ENCODE assay signal across 15 cellular contexts in the genomic region with DNA sequence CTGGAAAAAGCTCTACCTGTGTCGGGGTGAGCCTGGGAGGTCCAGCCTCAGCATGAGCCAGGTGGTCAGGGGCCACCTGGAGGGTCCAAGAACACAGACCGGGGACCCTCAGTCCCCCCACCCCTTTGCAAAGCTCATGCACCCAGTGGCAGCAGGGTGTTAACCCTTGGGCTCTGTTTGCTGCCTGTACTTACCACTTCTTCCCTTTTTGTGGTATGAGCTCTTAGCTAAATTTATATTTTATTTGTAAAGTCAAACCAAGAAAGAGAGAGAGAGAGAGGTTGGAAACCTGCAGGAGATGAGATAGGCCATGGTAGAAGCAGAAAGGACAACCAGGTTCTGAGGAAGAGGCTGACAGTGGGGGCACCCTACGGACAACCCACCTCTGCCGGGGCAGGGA. TPM values are rescaled to one million over a fixed set of nuclear protein-coding genes. Genes with fewer than 3 reads are reported as not detected.
A peak's percentile ranks its signal among the peaks of the same experiment; 100 is the strongest.
DNase-seq lines count a peak whose midpoint lies in the region; ATAC-seq and TF ChIP-seq lines count a peak whose summit lies in the region.
"Had no signal": no experiment of that assay in that cellular context is flagged by ENCODE, and none has a peak within 500 bp of the region (broad histone marks: within the 10 kb centered on the region; RNA-seq: fewer than 3 reads in every experiment).

No MANE protein-coding gene starts in this region.

- H2AK5ac ChIP-seq in mesenchymal stem cell (ENCODE audit: low read length, severe bottlenecking): no peak overlapping the region

- TF ChIP-seq POLR2A in NB4 (IDR thresholded peaks at IDR 0.05; ENCODE audit: extremely low read depth, insufficient read length) (no peak), upper lobe of left lung (IDR thresholded peaks at IDR 0.05) (no peak)

- TF ChIP-seq CTCF in NB4 (IDR thresholded peaks at IDR 0.05; ENCODE audit: low read depth, low read length) (no peak), upper lobe of left lung (IDR thresholded peaks at IDR 0.05) (no peak)

- no peak overlapping the region for H2AFZ ChIP-seq in mesenchymal stem cell (ENCODE audit: low read depth, low read length)

- H3K18ac ChIP-seq in mesenchymal stem cell (ENCODE audit: low read depth in 1 of 2, low read length in 2 of 2): no peak overlapping the region

- WGBS in upper lobe of left lung, 2 donors: 59 to 60% methylated on average over 3 to 4 of the region's 4 CpGs
- 83% methylated on average over 3 of the region's 4 CpGs for whole genome bisulfite sequencing in mesenchymal stem cell

- H3K4ac ChIP-seq in mesenchymal stem cell (ENCODE audit: low read depth in 1 of 2, low read length in 2 of 2): no peak overlapping the region

- no peaks in the 10 kb centered on the region for H3K27me3 Mint-ChIP-seq in activated T-cell treated with anti-CD3 and anti-CD28 coated beads, Interleukin-2, amount 50 U/mL, for 72 hours (ENCODE audit: low read depth)
- H3K27me3 Mint-ChIP-seq in activated T-cell treated with anti-CD3 and anti-CD28 coated beads, Interleukin-2, amount 50 U/mL, for 24 hours: no peaks in the 10 kb centered on the region
- no peaks in the 10 kb centered on the region for H3K27me3 Mint-ChIP-seq in activated T-helper 2 cell treated with anti-CD3 and anti-CD28 coated beads, Interferon-gamma antibody, Interleukin-2, Interleukin-4, amounts not matched to agents 10 μg/mL and 5 μg/mL and 100 μg/mL, durations not matched to agents 14 hours and 24 hours and 36 hours (ENCODE audit: low read depth)
- no peaks in the 10 kb centered on the region for H3K27me3 Mint-ChIP-seq in stimulated activated memory B cell treated with anti-CD40 and anti-IgM and Interleukin-4, amounts not matched to agents 10 μg/mL and 1 μg/mL and 100 μg/mL, for 72 hours

- H3K9ac ChIP-seq in mesenchymal stem cell (ENCODE audit: low read length): no peak overlapping the region

- peak overlapping the region; percentile 23 to 59 for H3K4me3 Mint-ChIP-seq in activated T-cell treated with anti-CD3 and anti-CD28 coated beads, Interleukin-2, amount 50 U/mL, for 72 hours
- H3K4me3 Mint-ChIP-seq in activated T-cell treated with anti-CD3 and anti-CD28 coated beads, Interleukin-2, amount 50 U/mL, for 24 hours: no peak overlapping the region
- no peak overlapping the region for H3K4me3 Mint-ChIP-seq in activated T-helper 2 cell treated with anti-CD3 and anti-CD28 coated beads, Interferon-gamma antibody, Interleukin-2, Interleukin-4, amounts not matched to agents 10 μg/mL and 5 μg/mL and 100 μg/mL, durations not matched to agents 14 hours and 24 hours and 36 hours (ENCODE audit: low read depth)
- H3K4me3 Mint-ChIP-seq in stimulated activated memory B cell treated with anti-CD40 and anti-IgM and Interleukin-4, amounts not matched to agents 10 μg/mL and 1 μg/mL and 100 μg/mL, for 72 hours: peak overlapping the region; percentile 32

- peaks cover 21 to 28% of the 10 kb centered on the region in 2 donors for H3K9me3 Mint-ChIP-seq in activated T-cell treated with anti-CD3 and anti-CD28 coated beads, Interleukin-2, amount 50 U/mL, for 72 hours
- H3K9me3 Mint-ChIP-seq in activated T-cell treated with anti-CD3 and anti-CD28 coated beads, Interleukin-2, amount 50 U/mL, for 24 hours: peaks cover 28% of the 10 kb centered on the region
- peaks cover 57% of the 10 kb centered on the region for H3K9me3 Mint-ChIP-seq in activated T-helper 2 cell treated with anti-CD3 and anti-CD28 coated beads, Interferon-gamma antibody, Interleukin-2, Interleukin-4, amounts not matched to agents 10 μg/mL and 5 μg/mL and 100 μg/mL, durations not matched to agents 14 hours and 24 hours and 36 hours
- H3K9me3 Mint-ChIP-seq in stimulated activated memory B cell treated with anti-CD40 and anti-IgM and Interleukin-4, amounts not matched to agents 10 μg/mL and 1 μg/mL and 100 μg/mL, for 72 hours: peaks cover 25% of the 10 kb centered on the region

- H3K27me3 ChIP-seq in upper lobe of left lung (no peaks in the 10 kb centered on the region), mesenchymal stem cell (ENCODE audit: control insufficient read depth in 1 of 2, insufficient read depth in 1 of 2, low read length in 2 of 2) (peaks cover 30 to 59% of the 10 kb centered on the region in 2 experiments)

- H3K79me1 ChIP-seq in mesenchymal stem cell (replicated peaks; ENCODE audit: low read length, poor library complexity, severe bottlenecking): no peaks in the 10 kb centered on the region

- no peak overlapping the region for H4K8ac ChIP-seq in mesenchymal stem cell (ENCODE audit: low read length)

- no peak overlapping the region for H3K23ac ChIP-seq in mesenchymal stem cell (ENCODE audit: low read length in 2 of 2)

- no peak overlapping the region for H4K91ac ChIP-seq in mesenchymal stem cell (ENCODE audit: low read length)

- H2BK12ac ChIP-seq in mesenchymal stem cell (ENCODE audit: low read length in 2 of 2): no peak overlapping the region

- H3K4me1 Mint-ChIP-seq in activated T-cell treated with anti-CD3 and anti-CD28 coated beads, Interleukin-2, amount 50 U/mL, for 72 hours (ENCODE audit: low read depth): peaks cover 64% of the 10 kb centered on the region
- peaks cover 54% of the 10 kb centered on the region for H3K4me1 Mint-ChIP-seq in activated T-cell treated with anti-CD3 and anti-CD28 coated beads, Interleukin-2, amount 50 U/mL, for 24 hours (ENCODE audit: low read depth)
- H3K4me1 Mint-ChIP-seq in activated T-helper 2 cell treated with anti-CD3 and anti-CD28 coated beads, Interferon-gamma antibody, Interleukin-2, Interleukin-4, amounts not matched to agents 10 μg/mL and 5 μg/mL and 100 μg/mL, durations not matched to agents 14 hours and 24 hours and 36 hours (ENCODE audit: low read depth): peaks cover 51% of the 10 kb centered on the region
- H3K4me1 Mint-ChIP-seq in stimulated activated memory B cell treated with anti-CD40 and anti-IgM and Interleukin-4, amounts not matched to agents 10 μg/mL and 1 μg/mL and 100 μg/mL, for 72 hours: peaks cover 60% of the 10 kb centered on the region

- H3K36me3 Mint-ChIP-seq in activated T-cell treated with anti-CD3 and anti-CD28 coated beads, Interleukin-2, amount 50 U/mL, for 72 hours (ENCODE audit: insufficient read depth in 2 of 2): peaks cover 31 to 33% of the 10 kb centered on the region in 2 donors
- H3K36me3 Mint-ChIP-seq in activated T-cell treated with anti-CD3 and anti-CD28 coated beads, Interleukin-2, amount 50 U/mL, for 24 hours (ENCODE audit: low read depth): peaks cover 16% of the 10 kb centered on the region
- peaks cover 56% of the 10 kb centered on the region for H3K36me3 Mint-ChIP-seq in activated T-helper 2 cell treated with anti-CD3 and anti-CD28 coated beads, Interferon-gamma antibody, Interleukin-2, Interleukin-4, amounts not matched to agents 10 μg/mL and 5 μg/mL and 100 μg/mL, durations not matched to agents 14 hours and 24 hours and 36 hours (ENCODE audit: low read depth)
- H3K36me3 Mint-ChIP-seq in stimulated activated memory B cell treated with anti-CD40 and anti-IgM and Interleukin-4, amounts not matched to agents 10 μg/mL and 1 μg/mL and 100 μg/mL, for 72 hours: peaks cover 28% of the 10 kb centered on the region

- no peak overlapping the region for H3K27ac Mint-ChIP-seq in activated T-cell treated with anti-CD3 and anti-CD28 coated beads, Interleukin-2, amount 50 U/mL, for 72 hours
- H3K27ac Mint-ChIP-seq in activated T-cell treated with anti-CD3 and anti-CD28 coated beads, Interleukin-2, amount 50 U/mL, for 24 hours: no peak overlapping the region
- H3K27ac Mint-ChIP-seq in activated T-helper 2 cell treated with anti-CD3 and anti-CD28 coated beads, Interferon-gamma antibody, Interleukin-2, Interleukin-4, amounts not matched to agents 10 μg/mL and 5 μg/mL and 100 μg/mL, durations not matched to agents 14 hours and 24 hours and 36 hours: peak overlapping the region; percentile 83
- H3K27ac Mint-ChIP-seq in stimulated activated memory B cell treated with anti-CD40 and anti-IgM and Interleukin-4, amounts not matched to agents 10 μg/mL and 1 μg/mL and 100 μg/mL, for 72 hours: peak overlapping the region; percentile 98

- H3K27ac ChIP-seq in upper lobe of left lung (no peak overlapping the region), mesenchymal stem cell (ENCODE audit: low read length, poor library complexity, severe bottlenecking) (no peak overlapping the region)
- H3K27ac ChIP-seq: stomach had no signal

- no peak overlapping the region for H2BK5ac ChIP-seq in mesenchymal stem cell (ENCODE audit: low read depth, low read length, poor library complexity, severe bottlenecking)

- H3K36me3 ChIP-seq in upper lobe of left lung (no peaks in the 10 kb centered on the region), mesenchymal stem cell (ENCODE audit: control insufficient read depth in 1 of 2, insufficient read depth in 2 of 2, low read depth in 1 of 2, low read length in 2 of 2) (no peaks in the 10 kb centered on the region)
- H3K36me3 ChIP-seq: stomach had no signal

- H3K4me1 ChIP-seq in upper lobe of left lung (peaks cover 0 to 20% (median 19%) of the 10 kb centered on the region in 4 donors), mesenchymal stem cell (ENCODE audit: control insufficient read depth, insufficient read depth, low read depth, low read length) (peaks cover 7% of the 10 kb centered on the region)

- TF ChIP-seq EP300 in upper lobe of left lung (IDR thresholded peaks at IDR 0.05): no peak

- H2BK120ac ChIP-seq in mesenchymal stem cell (ENCODE audit: low read depth, low read length): no peak overlapping the region

- no peak for ATAC-seq in activated T-cell treated with anti-CD3 and anti-CD28 coated beads, Interleukin-2, amount 50 U/mL, for 72 hours (replicated peaks in 1 of 2)
- ATAC-seq in stimulated activated memory B cell treated with anti-CD40 and anti-IgM and Interleukin-4, amounts not matched to agents 10 μg/mL and 1 μg/mL and 100 μg/mL, for 72 hours: peak; percentile 64
- ATAC-seq in upper lobe of left lung (ENCODE audit: low FRiP score in 2 of 2) (no peak), GM18517 (IDR thresholded peaks at IDR 0.05; ENCODE audit: unreplicated experiment) (no peak)

- H3K9me3 ChIP-seq in upper lobe of left lung: peaks cover 0 to 13% (median 10%) of the 10 kb centered on the region in 4 donors
- peaks cover 10% of the 10 kb centered on the region for H3K9me3 ChIP-seq in mesenchymal stem cell (ENCODE audit: control insufficient read depth, low read length)

- no peak overlapping the region for H3K4me2 ChIP-seq in mesenchymal stem cell (ENCODE audit: low read length, poor library complexity, severe bottlenecking)

- DNase-seq in activated T-cell treated with anti-CD3 and anti-CD28 coated beads, Interleukin-2, amount 50 U/mL, for 72 hours: no peak
- no peak for DNase-seq in activated T-cell treated with anti-CD3 and anti-CD28 coated beads, Interleukin-2, amount 50 U/mL, for 24 hours
- DNase-seq in NB4 (ENCODE audit: low read depth) (peak; percentile 78), upper lobe of left lung (no peak), mesenchymal stem cell (no peak)
- DNase-seq in activated T-helper 2 cell treated with anti-CD3 and anti-CD28 coated beads, Interferon-gamma antibody, Interleukin-2, Interleukin-4, amounts not matched to agents 10 μg/mL and 5 μg/mL and 100 μg/mL, durations not matched to agents 14 hours and 24 hours and 36 hours (ENCODE audit: low spot score): no peak
- DNase-seq: activated CD4-positive, alpha-beta T cell treated with anti-CD3 and anti-CD28 coated beads, Interleukin-2, amount 50 U/mL, for 4 hours; anterior cingulate cortex; H7; NCI-H1694; NCI-H345; SHP77 treated with DMSO at 0.1 percent for 48 hours; stomach had no signal

- no peak overlapping the region for H3K14ac ChIP-seq in mesenchymal stem cell (ENCODE audit: low read length in 2 of 2)

- H2BK15ac ChIP-seq in mesenchymal stem cell (ENCODE audit: low read depth, poor library complexity, severe bottlenecking): no peak overlapping the region

- intact Hi-C loops in activated T-helper 2 cell treated with anti-CD3 and anti-CD28 coated beads, Interferon-gamma antibody, Interleukin-2, Interleukin-4, amounts not matched to agents 10 μg/mL and 5 μg/mL and 100 μg/mL, durations not matched to agents 14 hours and 24 hours and 36 hours (cut with micrococcal nuclease): no loop called here

- no peak overlapping the region for H3K4me3 ChIP-seq in NB4 (ENCODE audit: low read depth, low read length)
- H3K4me3 ChIP-seq in upper lobe of left lung: no peak overlapping the region
- no peak overlapping the region for H3K4me3 ChIP-seq in mesenchymal stem cell (ENCODE audit: insufficient read depth in 1 of 2, low read depth in 1 of 2, low read length in 2 of 2)
- H3K4me3 ChIP-seq: stomach had no signal

RNA-seq across cellular contexts. Expression of a gene that starts 29.9 kb away (rescaled TPM):
- total RNA-seq in activated T-cell treated with anti-CD3 and anti-CD28 coated beads, Interleukin-2, amount 50 U/mL, for 72 hours: 100 to 1,000 TPM in 1 of 2 donors, 10 to 100 TPM in 1; 79.6 to 123 TPM
- total RNA-seq in activated T-helper 2 cell treated with anti-CD3 and anti-CD28 coated beads, Interferon-gamma antibody, Interleukin-2, Interleukin-4, amounts not matched to agents 10 μg/mL and 5 μg/mL and 100 μg/mL, durations not matched to agents 14 hours and 24 hours and 36 hours: 144 and 147 TPM in 2 replicates
- total RNA-seq in upper lobe of left lung: 100 to 1,000 TPM in 1 of 6 donors, 10 to 100 TPM in 5; 30.7 to 139 (median 46.1) TPM
- polyA plus RNA-seq in mesenchymal stem cell (2013, experiment 1 of 2): 0.07 TPM
- 0.08 TPM for polyA plus RNA-seq in mesenchymal stem cell (2013, experiment 2 of 2)
- total RNA-seq: H7 had no signal

Comparison
In these comparisons a context has a peak if more than half of its experiments do, and no peak if none do; other contexts are left out.
1. H3K4me3 Mint-ChIP-seq: peak in activated T-cell treated with anti-CD3 and anti-CD28 coated beads, Interleukin-2, amount 50 U/mL, for 72 hours (2 of 2) and stimulated activated memory B cell treated with anti-CD40 and anti-IgM and Interleukin-4, amounts not matched to agents 10 μg/mL and 1 μg/mL and 100 μg/mL, for 72 hours (single experiment); none in activated T-cell treated with anti-CD3 and anti-CD28 coated beads, Interleukin-2, amount 50 U/mL, for 24 hours (single experiment) and activated T-helper 2 cell treated with anti-CD3 and anti-CD28 coated beads, Interferon-gamma antibody, Interleukin-2, Interleukin-4, amounts not matched to agents 10 μg/mL and 5 μg/mL and 100 μg/mL, durations not matched to agents 14 hours and 24 hours and 36 hours (single experiment).
2. H3K27ac Mint-ChIP-seq: peak in activated T-helper 2 cell treated with anti-CD3 and anti-CD28 coated beads, Interferon-gamma antibody, Interleukin-2, Interleukin-4, amounts not matched to agents 10 μg/mL and 5 μg/mL and 100 μg/mL, durations not matched to agents 14 hours and 24 hours and 36 hours (single experiment) and stimulated activated memory B cell treated with anti-CD40 and anti-IgM and Interleukin-4, amounts not matched to agents 10 μg/mL and 1 μg/mL and 100 μg/mL, for 72 hours (single experiment); none in activated T-cell treated with anti-CD3 and anti-CD28 coated beads, Interleukin-2, amount 50 U/mL, for 72 hours (single experiment) and activated T-cell treated with anti-CD3 and anti-CD28 coated beads, Interleukin-2, amount 50 U/mL, for 24 hours (single experiment).